8 cellular contexts compared by ENCODE assay signal in the genomic region with DNA sequence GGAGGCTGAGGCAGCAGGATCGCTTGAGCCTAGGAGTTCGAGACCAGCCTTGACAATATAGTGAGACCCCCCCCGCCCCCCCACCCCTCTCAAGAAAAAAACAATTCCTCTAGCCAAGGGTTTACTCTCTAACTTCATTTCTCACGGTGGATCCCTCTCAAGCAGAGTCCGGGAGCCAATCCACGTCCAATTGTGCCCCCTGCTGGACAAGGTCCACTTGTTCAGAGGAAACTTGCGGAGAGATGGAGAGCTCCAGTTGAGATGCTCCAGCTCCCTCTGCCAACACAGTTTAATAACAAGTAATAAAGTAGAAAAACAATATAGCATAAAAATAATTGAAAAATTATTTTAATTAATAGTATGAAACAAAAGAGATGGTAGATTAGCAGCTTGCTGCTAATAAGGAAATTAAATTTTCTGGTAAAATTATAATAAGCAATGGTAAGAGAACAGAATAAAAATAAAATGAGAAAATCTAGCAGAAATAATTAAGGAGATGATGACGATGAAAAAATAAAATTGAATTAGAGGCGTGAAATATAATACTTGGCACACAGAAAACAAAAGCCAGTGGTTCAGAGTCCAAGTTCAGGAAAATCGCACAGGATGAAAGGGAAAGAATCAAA. TPM values are rescaled to one million over a fixed set of nuclear protein-coding genes. Genes with fewer than 3 reads are reported as not detected.
DNase-seq lines count a peak whose midpoint lies in the region; ATAC-seq and TF ChIP-seq lines count a peak whose summit lies in the region.

No MANE protein-coding gene starts in this region.

- H3K36me3 Mint-ChIP-seq in CD4-positive, alpha-beta memory T cell: no peaks in the 10 kb centered on the region
- H3K36me3 Mint-ChIP-seq in type B pancreatic cell: no peaks in the 10 kb centered on the region

- no peak overlapping the region for H3K27ac Mint-ChIP-seq in CD4-positive, alpha-beta memory T cell
- no peak overlapping the region for H3K27ac Mint-ChIP-seq in type B pancreatic cell

- ATAC-seq in HCT116 (peak; percentile 86), GM19395 (IDR thresholded peaks at IDR 0.05; ENCODE audit: unreplicated experiment) (no peak)

- H3K4me3 Mint-ChIP-seq in CD4-positive, alpha-beta memory T cell: no peak overlapping the region
- no peak overlapping the region for H3K4me3 Mint-ChIP-seq in type B pancreatic cell

- no TSS peak for BruUV-seq in HCT116 (replicated peaks; lab: Mats Ljungman, UMichigan)

- H3K4me2 ChIP-seq in HCT116 (ENCODE audit: low read length): no peak overlapping the region

- POLR2A ChIA-PET in CD4-positive, alpha-beta memory T cell (lab: Charles Lee; ENCODE audit: partially characterized antibody): no interaction called here
- POLR2A ChIA-PET in HCT116 (lab: Charles Lee): interaction anchor here (1.4 kb wide), 1 partner anchor 9 kb away, joined by 4 read pairs; no protein-coding TSS in a partner anchor

- H3K27me3 ChIP-seq in CD4-positive, alpha-beta memory T cell (ENCODE audit: insufficient read depth, low read length): no peaks in the 10 kb centered on the region
- H3K27me3 ChIP-seq in HCT116 (ENCODE audit: insufficient read depth, low read length): peaks cover 12% of the 10 kb centered on the region; the same call in 1 of the 2 replicates

- peak in 4 of 5 donors; percentile 13 to 56 (median 24) for DNase-seq in CD4-positive, alpha-beta memory T cell
- DNase-seq in HCT116 (ENCODE audit: low read depth, low spot score) (peak; percentile 55), NOMO-1 treated with DMSO at 0.1 percent for 48 hours (lab: John Stamatoyannopoulos, UW; ENCODE audit: unreplicated experiment) (peak; percentile 55), activated T-cell treated with anti-CD3 and anti-CD28 coated beads for 24 hours (ENCODE audit: low read depth) (peak; percentile 39), fibroblast of gingiva (ENCODE audit: low read depth) (peak; percentile 64), non-pigmented ciliary epithelial cell (ENCODE audit: low read depth) (peak; percentile 56), type B pancreatic cell (ENCODE audit: extremely low spot score, unreplicated experiment) (peak; percentile 82)

- no peaks in the 10 kb centered on the region for H3K9me3 ChIP-seq in CD4-positive, alpha-beta memory T cell (ENCODE audit: control insufficient read depth in 1 of 2, low read length in 2 of 2)
- no peaks in the 10 kb centered on the region for H3K9me3 ChIP-seq in HCT116 (ENCODE audit: control insufficient read depth in 1 of 2, insufficient read depth in 1 of 2, low read depth in 1 of 2, low read length in 2 of 2)

- H3K36me3 ChIP-seq in CD4-positive, alpha-beta memory T cell (ENCODE audit: insufficient read depth, low read length): no peaks in the 10 kb centered on the region
- H3K36me3 ChIP-seq in HCT116 (ENCODE audit: control insufficient read depth in 1 of 2, insufficient read depth in 2 of 2, low read length in 2 of 2): no peaks in the 10 kb centered on the region

- peaks cover 5 to 6% (median 6%) of the 10 kb centered on the region in 4 donors for H3K4me1 Mint-ChIP-seq in CD4-positive, alpha-beta memory T cell
- H3K4me1 Mint-ChIP-seq in type B pancreatic cell (ENCODE audit: unreplicated experiment): peaks cover 6% of the 10 kb centered on the region

- H3K4me3 ChIP-seq in CD4-positive, alpha-beta memory T cell (ENCODE audit: low read length in 2 of 2): no peak overlapping the region
- no peak overlapping the region for H3K4me3 ChIP-seq in HCT116 (replicated peaks in 1 of 2; ENCODE audit: low read depth in 1 of 2, low read length in 2 of 2)

- RAD21 ChIA-PET in HCT116 (lab: Charles Lee; ENCODE audit: low non-redundant PET in 1 of 2, low total read pairs in 2 of 2, uncharacterized antibody in 2 of 2, unreplicated experiment in 2 of 2): interaction anchor here (0.6 to 1.0 kb wide), 8 partner anchors 9 to 295 kb away, joined by 3 to 5 read pairs (median 4); a partner anchor contains a TSS

- peaks cover 3% of the 10 kb centered on the region for H3K4me1 ChIP-seq in CD4-positive, alpha-beta memory T cell (ENCODE audit: insufficient read depth, low read length)
- H3K4me1 ChIP-seq in HCT116 (ENCODE audit: control insufficient read depth in 1 of 2, insufficient read depth in 2 of 2, low read length in 2 of 2): peaks cover 0 to 5% of the 10 kb centered on the region in 2 experiments; a peak in 2 of 4 replicates

- no peak overlapping the region for H2AFZ ChIP-seq in HCT116 (ENCODE audit: low read depth, low read length, poor library complexity, severe bottlenecking)

- H3K9me3 Mint-ChIP-seq in CD4-positive, alpha-beta memory T cell: peaks cover 0 to 5% (median under 1%) of the 10 kb centered on the region in 8 donors
- no peaks in the 10 kb centered on the region for H3K9me3 Mint-ChIP-seq in type B pancreatic cell

- H3K79me2 ChIP-seq in HCT116 (ENCODE audit: insufficient read depth, low read length): no peaks in the 10 kb centered on the region

- H3K27me3 Mint-ChIP-seq in CD4-positive, alpha-beta memory T cell: peaks cover 20 to 26% of the 10 kb centered on the region in 2 donors
- H3K27me3 Mint-ChIP-seq in type B pancreatic cell: peaks cover 63% of the 10 kb centered on the region

- H4K20me1 ChIP-seq in HCT116 (ENCODE audit: insufficient read depth): no peaks in the 10 kb centered on the region

- intact Hi-C loops in CD4-positive, alpha-beta memory T cell (cut with micrococcal nuclease): no loop called here
- intact Hi-C loops in HCT116 (cut with micrococcal nuclease): loop anchor here (1.0 kb wide), 1 partner anchor 188 kb away; no protein-coding TSS in a partner anchor

- TF ChIP-seq POLR2A in HCT116 (IDR thresholded peaks at IDR 0.05; ENCODE audit: borderline replicate concordance, extremely low read depth, insufficient read depth, insufficient read length): no peak

- peak; percentile 72 for TF ChIP-seq RAD21 in HCT116 (IDR thresholded peaks at IDR 0.05; ENCODE audit: low read depth)

- H3K9ac ChIP-seq in HCT116 (ENCODE audit: low read length): no peak overlapping the region

- TF ChIP-seq CTCF in HCT116 (IDR thresholded peaks at IDR 0.05 in 2 of 3, conservative IDR thresholded peaks at IDR 0.05 in 1 of 3; ENCODE audit: borderline replicate concordance in 1 of 3, insufficient read depth in 1 of 3, low read depth in 2 of 3, low read length in 2 of 3) (peak; percentile 59 to 77 (median 66)), type B pancreatic cell (conservative IDR thresholded peaks at IDR 0.05) (peak; percentile 81)

- H3K27ac ChIP-seq in CD4-positive, alpha-beta memory T cell (ENCODE audit: low read depth, low read length): no peak overlapping the region
- H3K27ac ChIP-seq in HCT116 (ENCODE audit: low read depth, low read length): no peak overlapping the region

- CTCF ChIA-PET in CD4-positive, alpha-beta memory T cell (lab: Charles Lee; ENCODE audit: partially characterized antibody): interaction anchor here (0.8 to 4.6 kb wide), 7 partner anchors 9 to 156 kb away, joined by 3 to 29 read pairs (median 3); no protein-coding TSS in a partner anchor
- CTCF ChIA-PET in HCT116 (lab: Charles Lee): interaction anchor here (0.6 to 1.9 kb wide), 28 partner anchors 8 to 322 kb away, joined by 3 to 22 read pairs (median 6); a partner anchor contains a TSS

- no peaks in the 10 kb centered on the region for H3K9me2 ChIP-seq in HCT116 (ENCODE audit: insufficient read depth)

TF ChIP-seq in HCT116, 20 proteins besides CTCF, POLR2A, EP300 and RAD21 (continues in another document):
- TF ChIP-seq FOSL1 (IDR thresholded peaks at IDR 0.05; ENCODE audit: low read depth) (no peak), JUND (IDR thresholded peaks at IDR 0.05) (no peak)
- TF ChIP-seq, protein P1, sequence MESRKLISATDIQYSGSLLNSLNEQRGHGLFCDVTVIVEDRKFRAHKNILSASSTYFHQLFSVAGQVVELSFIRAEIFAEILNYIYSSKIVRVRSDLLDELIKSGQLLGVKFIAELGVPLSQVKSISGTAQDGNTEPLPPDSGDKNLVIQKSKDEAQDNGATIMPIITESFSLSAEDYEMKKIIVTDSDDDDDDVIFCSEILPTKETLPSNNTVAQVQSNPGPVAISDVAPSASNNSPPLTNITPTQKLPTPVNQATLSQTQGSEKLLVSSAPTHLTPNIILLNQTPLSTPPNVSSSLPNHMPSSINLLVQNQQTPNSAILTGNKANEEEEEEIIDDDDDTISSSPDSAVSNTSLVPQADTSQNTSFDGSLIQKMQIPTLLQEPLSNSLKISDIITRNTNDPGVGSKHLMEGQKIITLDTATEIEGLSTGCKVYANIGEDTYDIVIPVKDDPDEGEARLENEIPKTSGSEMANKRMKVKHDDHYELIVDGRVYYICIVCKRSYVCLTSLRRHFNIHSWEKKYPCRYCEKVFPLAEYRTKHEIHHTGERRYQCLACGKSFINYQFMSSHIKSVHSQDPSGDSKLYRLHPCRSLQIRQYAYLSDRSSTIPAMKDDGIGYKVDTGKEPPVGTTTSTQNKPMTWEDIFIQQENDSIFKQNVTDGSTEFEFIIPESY (IDR thresholded peaks at IDR 0.05; ENCODE audit: extremely low read depth, insufficient replicate concordance, low read length): no peak
- TF ChIP-seq, protein P2, sequence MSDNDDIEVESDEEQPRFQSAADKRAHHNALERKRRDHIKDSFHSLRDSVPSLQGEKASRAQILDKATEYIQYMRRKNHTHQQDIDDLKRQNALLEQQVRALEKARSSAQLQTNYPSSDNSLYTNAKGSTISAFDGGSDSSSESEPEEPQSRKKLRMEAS (IDR thresholded peaks at IDR 0.05): no peak

RNA-seq across cellular contexts. Expression of a gene that starts 14.5 kb away (rescaled TPM):
- 1 to 10 TPM in 1 of 2 experiments, under 1 TPM in 1; 0.69 to 1.4 TPM for total RNA-seq in CD4-positive, alpha-beta memory T cell
- under 1 TPM in 1 of 2 donors, not detected in 1; 0.11 TPM for polyA plus RNA-seq in CD4-positive, alpha-beta memory T cell
- total RNA-seq in HCT116 (2021; ENCODE audit: unreplicated experiment): not detected
- polyA plus RNA-seq in HCT116 (2012): not detected in 2 replicates
- not detected in 2 replicates for total RNA-seq in type B pancreatic cell (ENCODE audit: low replicate concordance)

RNA-seq across cellular contexts. Expression of a gene that starts 30.9 kb away (rescaled TPM):
- total RNA-seq in CD4-positive, alpha-beta memory T cell: not detected
- polyA plus RNA-seq in CD4-positive, alpha-beta memory T cell: not detected
- total RNA-seq in HCT116 (2021; ENCODE audit: unreplicated experiment): not detected
- polyA plus RNA-seq in HCT116 (2012): not detected in 2 replicates
- not detected in 2 replicates for total RNA-seq in type B pancreatic cell (ENCODE audit: low replicate concordance)

RNA-seq across cellular contexts. Expression of a gene that starts 32.0 kb away (rescaled TPM):
- total RNA-seq in CD4-positive, alpha-beta memory T cell: 10 to 100 TPM; 10.2 to 11.0 TPM
- 1 to 10 TPM; 2.5 to 2.9 TPM for polyA plus RNA-seq in CD4-positive, alpha-beta memory T cell
- total RNA-seq in HCT116 (2021; ENCODE audit: unreplicated experiment) (13.9 TPM), type B pancreatic cell (ENCODE audit: low replicate concordance) (12.8 and 28.7 TPM in 2 replicates)
- polyA plus RNA-seq in HCT116 (2012): 4.6 and 6.9 TPM in 2 replicates

Comparison
In these comparisons a context has a peak if more than half of its experiments do, and no peak if none do; other contexts are left out.
1. DNase-seq: peak in every context shown above with its lines; median percentile 82 in type B pancreatic cell; 64 in fibroblast of gingiva; 56 in non-pigmented ciliary epithelial cell; 55 in HCT116; 55 in NOMO-1 treated with DMSO at 0.1 percent for 48 hours; 39 in activated T-cell treated with anti-CD3 and anti-CD28 coated beads for 24 hours; 24 in CD4-positive, alpha-beta memory T cell.